8 cellular contexts compared by ENCODE assay signal in genomic region chr17:19378416-19379293, GRCh38. TPM values are rescaled to one million over a fixed set of nuclear protein-coding genes. Genes with fewer than 3 reads are reported as not detected.
DNase-seq lines count a peak whose midpoint lies in the region; ATAC-seq and TF ChIP-seq lines count a peak whose summit lies in the region.

MAPK7 (plus strand) TSS chr17:19378498; CDS start chr17:19378901, 403 bp downstream.

- H3K9me3 ChIP-seq in hepatocyte (ENCODE audit: low read depth): no peaks in the 10 kb centered on the region

- no peaks in the 10 kb centered on the region for H3K27me3 ChIP-seq in hepatocyte

- H3K4me3 ChIP-seq in hepatocyte: peak within 1 kb of the TSS; percentile 47
- peak within 1 kb of the TSS; percentile 80 for H3K4me3 ChIP-seq in skeletal muscle cell (ENCODE audit: low read depth, low read length)

- TF ChIP-seq CTCF in hepatocyte (IDR thresholded peaks at IDR 0.05; ENCODE audit: poor library complexity): no peak

- H3K9me2 ChIP-seq in hepatocyte (replicated peaks; ENCODE audit: insufficient read depth): no peaks in the 10 kb centered on the region

- peak within 1 kb of the TSS; percentile 97 for H3K27ac Mint-ChIP-seq in activated naive CD8-positive, alpha-beta T cell treated with anti-CD3 and anti-CD28 coated beads, Interleukin-2, amount 50 U/mL, for 24 hours

- no peak for DNase-seq in activated naive CD8-positive, alpha-beta T cell treated with anti-CD3 and anti-CD28 coated beads, Interleukin-2, amount 50 U/mL, for 24 hours
- DNase-seq in hepatocyte (ENCODE audit: low spot score) (peak; percentile 42), skeletal muscle cell (ENCODE audit: low read depth) (no peak), NCI-H1436 (lab: John Stamatoyannopoulos, UW) (no peak), NCI-H2081 treated with DMSO at 0.1 percent for 48 hours (lab: John Stamatoyannopoulos, UW) (no peak)
- no peak for DNase-seq in stimulated activated naive CD4-positive, alpha-beta T cell treated with Interleukin-2 at 50 U/mL for 16 hours (lab: John Stamatoyannopoulos, UW)

- H2AFZ ChIP-seq in hepatocyte: peak within 1 kb of the TSS; percentile 34

- peaks cover 27% of the 10 kb centered on the region for H3K79me2 ChIP-seq in hepatocyte

- peak within 1 kb of the TSS; percentile 99 for H3K4me3 Mint-ChIP-seq in activated naive CD8-positive, alpha-beta T cell treated with anti-CD3 and anti-CD28 coated beads, Interleukin-2, amount 50 U/mL, for 24 hours

- H4K20me1 ChIP-seq in hepatocyte (ENCODE audit: insufficient read depth, poor library complexity, severe bottlenecking): no peaks in the 10 kb centered on the region

- H3K27me3 Mint-ChIP-seq in activated naive CD8-positive, alpha-beta T cell treated with anti-CD3 and anti-CD28 coated beads, Interleukin-2, amount 50 U/mL, for 24 hours: no peaks in the 10 kb centered on the region

- WGBS in hepatocyte (ENCODE audit: low lambda C conversion rate, missing lambda C conversion rate): 6% methylated on average over 47 of the region's 68 CpGs

- peak within 1 kb of the TSS; percentile 95 for H3K27ac ChIP-seq in hepatocyte

- H3K4me2 ChIP-seq in hepatocyte: peak within 1 kb of the TSS; percentile 94

- H3K4me1 ChIP-seq in hepatocyte (ENCODE audit: insufficient read depth): peaks cover 5% of the 10 kb centered on the region

- H3K36me3 ChIP-seq in hepatocyte (replicated peaks; ENCODE audit: insufficient read depth, low read depth): no peaks in the 10 kb centered on the region

- H3K4me1 Mint-ChIP-seq in activated naive CD8-positive, alpha-beta T cell treated with anti-CD3 and anti-CD28 coated beads, Interleukin-2, amount 50 U/mL, for 24 hours: peaks cover 14% of the 10 kb centered on the region

- H3K36me3 Mint-ChIP-seq in activated naive CD8-positive, alpha-beta T cell treated with anti-CD3 and anti-CD28 coated beads, Interleukin-2, amount 50 U/mL, for 24 hours (ENCODE audit: low read depth): peaks cover 7% of the 10 kb centered on the region

- H3K9me3 Mint-ChIP-seq in activated naive CD8-positive, alpha-beta T cell treated with anti-CD3 and anti-CD28 coated beads, Interleukin-2, amount 50 U/mL, for 24 hours: no peaks in the 10 kb centered on the region

- ATAC-seq in GM19035 (IDR thresholded peaks at IDR 0.05; ENCODE audit: unreplicated experiment): peak; percentile 19
- ATAC-seq in HG03066 (IDR thresholded peaks at IDR 0.05; ENCODE audit: low read depth, unreplicated experiment): peak; percentile 24
- peak; percentile 3 for ATAC-seq in activated naive CD8-positive, alpha-beta T cell treated with anti-CD3 and anti-CD28 coated beads, Interleukin-2, amount 50 U/mL, for 24 hours

RNA-seq across cellular contexts. Expression of gene MAPK7, which starts in this region (rescaled TPM):
- total RNA-seq in hepatocyte: 19.9 and 26.1 TPM in 2 replicates
- polyA plus RNA-seq in hepatocyte: 36.9 and 49.0 TPM in 2 replicates
